In the genomic region with DNA sequence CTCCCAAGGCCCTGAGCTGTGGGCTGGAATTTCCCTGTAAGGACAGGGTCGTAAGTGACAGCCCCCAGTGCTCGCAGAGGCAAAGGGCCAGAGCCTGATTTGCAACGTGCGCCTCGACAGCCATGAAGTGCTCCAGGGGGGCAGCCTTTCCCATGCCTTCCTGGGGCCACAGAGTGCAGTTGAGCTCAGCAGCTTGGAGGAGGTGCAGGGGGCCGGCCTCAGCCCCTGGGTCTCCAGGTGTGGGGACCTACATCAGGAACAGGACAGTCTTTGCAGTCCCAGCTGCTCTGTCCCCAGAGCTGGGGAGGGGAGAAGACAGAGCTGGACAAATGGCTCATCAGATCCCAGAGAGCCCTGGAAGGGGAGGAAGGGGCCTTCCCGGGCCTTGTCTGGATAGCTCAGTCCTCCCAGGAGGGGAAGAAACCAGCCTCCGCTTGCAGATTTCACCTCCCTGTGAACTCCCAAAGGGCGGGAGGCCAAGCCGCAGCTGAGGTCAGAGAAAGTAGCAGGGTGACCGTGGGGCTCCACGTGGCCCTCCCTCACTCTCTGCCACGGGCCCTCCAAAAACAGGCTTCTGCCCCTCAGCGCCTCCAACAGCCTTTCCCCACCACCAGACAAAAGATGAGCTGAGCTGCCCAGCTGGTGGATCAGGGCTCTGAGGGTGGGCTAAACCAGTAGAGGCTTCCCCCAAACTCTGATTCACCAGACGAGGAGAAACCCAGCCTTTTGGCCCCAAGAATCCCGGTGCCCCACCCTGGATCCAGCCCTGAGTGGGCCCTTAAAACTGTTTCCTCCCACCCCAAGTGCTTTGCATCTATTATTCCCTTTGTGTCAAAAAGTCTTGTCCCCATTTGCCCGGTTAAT, we compare ENCODE assay signal across 11 cellular contexts.
DNase-seq lines count a peak whose midpoint lies in the region; ATAC-seq, FAIRE-seq and TF ChIP-seq lines count a peak whose summit lies in the region.
"Had no signal": no experiment of that assay in that cellular context is flagged by ENCODE, and none has a peak within 500 bp of the region (broad histone marks: within the 10 kb centered on the region; RNA-seq: fewer than 3 reads in every experiment).

No MANE protein-coding gene starts in this region.

- H2BK120ac ChIP-seq in mesendoderm (ENCODE audit: low read depth, low read length) = no peak overlapping the region

- WGBS in mesendoderm (ENCODE audit: extremely low coverage, insufficient coverage, low lambda C conversion rate) = no CpG with 5 or more reads among the region's 17 CpGs
- WGBS in thyroid gland, 2 donors = 73 to 77% methylated on average over 11 to 12 of the region's 17 CpGs

- no peak overlapping the region for H2AFZ ChIP-seq in endothelial cell of umbilical vein (ENCODE audit: low read depth, low read length)

- no peaks in the 10 kb centered on the region for H3K27me3 ChIP-seq in Peyer's patch
- H3K27me3 ChIP-seq in endothelial cell of umbilical vein (ENCODE audit: control insufficient read depth in 2 of 2, insufficient read depth in 2 of 2, low read length in 2 of 2) = no peaks in the 10 kb centered on the region
- H3K27me3 ChIP-seq in mesendoderm (ENCODE audit: insufficient read depth, low read length, poor library complexity) = no peaks in the 10 kb centered on the region
- H3K27me3 ChIP-seq in thyroid gland = no peaks in the 10 kb centered on the region
- H3K27me3 ChIP-seq in CD4-positive, alpha-beta T cell (ENCODE audit: control insufficient read depth, insufficient read depth, low read length) = no peaks in the 10 kb centered on the region

- no peak for ATAC-seq in CD4-positive, alpha-beta T cell (ENCODE audit: poor library complexity)

- peaks cover 0 to 11% (median 0%) of the 10 kb centered on the region in 4 donors for H3K4me1 ChIP-seq in Peyer's patch
- H3K4me1 ChIP-seq in endothelial cell of umbilical vein (ENCODE audit: control insufficient read depth, extremely low read depth, insufficient read depth, low read length) = peaks cover 24% of the 10 kb centered on the region
- H3K4me1 ChIP-seq in mesendoderm (ENCODE audit: control insufficient read depth, low read depth, low read length) = no peaks in the 10 kb centered on the region
- peaks cover 20 to 31% of the 10 kb centered on the region in 2 donors for H3K4me1 ChIP-seq in thyroid gland

- H3K36me3 Mint-ChIP-seq in CD4-positive, alpha-beta T cell (ENCODE audit: low read depth) = peaks cover 19% of the 10 kb centered on the region

- no peaks in the 10 kb centered on the region for H3K27me3 Mint-ChIP-seq in CD4-positive, alpha-beta T cell

- no peaks in the 10 kb centered on the region for H4K20me1 ChIP-seq in endothelial cell of umbilical vein (replicated peaks; ENCODE audit: control insufficient read depth, extremely low read depth, insufficient read depth, low read length)

- H3K4me3 ChIP-seq in Peyer's patch (no peak overlapping the region), endothelial cell of umbilical vein (replicated peaks in 1 of 3; ENCODE audit: insufficient read depth in 1 of 3, low read depth in 1 of 3, low read length in 3 of 3) (no peak overlapping the region), mesendoderm (ENCODE audit: low read length) (no peak overlapping the region), thyroid gland (replicated peaks in 1 of 3) (no peak overlapping the region)
- H3K4me3 ChIP-seq: lung had no signal

- no peak overlapping the region for H3K4me3 Mint-ChIP-seq in CD4-positive, alpha-beta T cell

- no peaks in the 10 kb centered on the region for H3K79me1 ChIP-seq in mesendoderm (ENCODE audit: low read length)

- H3K56ac ChIP-seq in mesendoderm (ENCODE audit: low read length) = no peak overlapping the region

- no peak overlapping the region for H3K23ac ChIP-seq in mesendoderm (ENCODE audit: low read length)

- DNase-seq in Peyer's patch = no peak
- DNase-seq in endothelial cell of umbilical vein (ENCODE audit: low read depth, low spot score) = peak; percentile 31
- peak; percentile 24 for DNase-seq in mesendoderm
- DNase-seq in thyroid gland = no peak
- no peak for DNase-seq in CD4-positive, alpha-beta T cell
- DNase-seq in DMS153 (lab: John Stamatoyannopoulos, UW) = no peak
- DNase-seq in anterior cingulate cortex (lab: John Stamatoyannopoulos, UW) = no peak
- DNase-seq in GM03348 (ENCODE audit: low spot score) = no peak
- DNase-seq: activated CD4-positive, alpha-beta T cell treated with anti-CD3 and anti-CD28 coated beads, Interleukin-2, amount 50 U/mL, for 1 hour; NCI-H1092 had no signal

- H3K36me3 ChIP-seq in Peyer's patch (no peaks in the 10 kb centered on the region), endothelial cell of umbilical vein (ENCODE audit: control insufficient read depth in 2 of 2, extremely low read depth in 1 of 2, insufficient read depth in 2 of 2, low read length in 2 of 2) (no peaks in the 10 kb centered on the region), mesendoderm (ENCODE audit: control insufficient read depth, insufficient read depth, low read length) (no peaks in the 10 kb centered on the region), thyroid gland (no peaks in the 10 kb centered on the region)

- H3K4ac ChIP-seq in mesendoderm (ENCODE audit: low read depth, low read length) = no peak overlapping the region

- H4K8ac ChIP-seq in mesendoderm (ENCODE audit: low read depth, low read length) = no peak overlapping the region

- CTCF ChIA-PET in endothelial cell of umbilical vein (lab: Charles Lee) = interaction anchor here (1.4 to 3.3 kb wide), 3 partner anchors 77 to 108 kb away, joined by 3 to 15 read pairs (median 3); a partner anchor contains a TSS
- CTCF ChIA-PET in CD4-positive, alpha-beta T cell (lab: Charles Lee) = no interaction called here

- no peak overlapping the region for H3K27ac Mint-ChIP-seq in CD4-positive, alpha-beta T cell

- no peak overlapping the region for H2BK15ac ChIP-seq in mesendoderm (replicated peaks; ENCODE audit: low read depth)

- H4K5ac ChIP-seq in mesendoderm (ENCODE audit: low read length) = no peak overlapping the region

- no peak for FAIRE-seq in endothelial cell of umbilical vein (lab: Jason Lieb, UNC)

- no peak for TF ChIP-seq CTCF in Peyer's patch (IDR thresholded peaks at IDR 0.05)
- no peak for TF ChIP-seq CTCF in endothelial cell of umbilical vein (IDR thresholded peaks at IDR 0.05; ENCODE audit: extremely low read depth in 1 of 2, insufficient read depth in 1 of 2, low read depth in 1 of 2, low read length in 2 of 2)
- no peak for TF ChIP-seq CTCF in thyroid gland (IDR thresholded peaks at IDR 0.05)
- TF ChIP-seq CTCF in CD4-positive, alpha-beta T cell (IDR thresholded peaks at IDR 0.05) = no peak

- H3K4me2 ChIP-seq in endothelial cell of umbilical vein (ENCODE audit: insufficient read depth, low read length) (no peak overlapping the region), mesendoderm (ENCODE audit: low read length) (no peak overlapping the region)

- H3K27ac ChIP-seq in Peyer's patch (peak overlapping the region in 3 of 4 donors; percentile 13 to 67 (median 58)), endothelial cell of umbilical vein (ENCODE audit: insufficient read depth, low read depth, low read length) (no peak overlapping the region), mesendoderm (ENCODE audit: low read depth, low read length) (no peak overlapping the region), thyroid gland (peak overlapping the region; percentile 76 to 81 (median 81))
- no peak overlapping the region for H3K27ac ChIP-seq in CD4-positive, alpha-beta T cell (ENCODE audit: low read depth, low read length)

- dilution Hi-C loops in endothelial cell of umbilical vein (cut with MboI; ENCODE audit: extremely low pct_ligation_motif_present, low sequenced_read_pairs) = no loop called here

- H3K79me2 ChIP-seq in endothelial cell of umbilical vein (ENCODE audit: control insufficient read depth, insufficient read depth, low read length) = no peaks in the 10 kb centered on the region
- H3K79me2 ChIP-seq in mesendoderm (ENCODE audit: control insufficient read depth, insufficient read depth, low read length) = no peaks in the 10 kb centered on the region

- POLR2A ChIA-PET in endothelial cell of umbilical vein (lab: Charles Lee) = no interaction called here
- POLR2A ChIA-PET in CD4-positive, alpha-beta T cell (lab: Charles Lee) = no interaction called here

- no TSS peak for BruUV-seq in endothelial cell of umbilical vein (replicated peaks; lab: Mats Ljungman, UMichigan)

- no peaks in the 10 kb centered on the region for H3K9me1 ChIP-seq in endothelial cell of umbilical vein (replicated peaks; ENCODE audit: control insufficient read depth, extremely low read depth, insufficient read depth, low read length)

- H3K9me3 Mint-ChIP-seq in CD4-positive, alpha-beta T cell = peaks cover 2% of the 10 kb centered on the region

- no peak overlapping the region for H2AK5ac ChIP-seq in mesendoderm (ENCODE audit: low read length)

- H2BK5ac ChIP-seq in mesendoderm (ENCODE audit: low read length) = no peak overlapping the region

- TF ChIP-seq POLR2A in Peyer's patch (IDR thresholded peaks at IDR 0.05) = no peak
- no peak for TF ChIP-seq POLR2A in endothelial cell of umbilical vein (IDR thresholded peaks at IDR 0.05; ENCODE audit: low read depth, low read length)
- no peak for TF ChIP-seq POLR2A in thyroid gland (IDR thresholded peaks at IDR 0.05)

- H3K9me3 ChIP-seq in Peyer's patch (no peaks in the 10 kb centered on the region), endothelial cell of umbilical vein (replicated peaks; ENCODE audit: control insufficient read depth, insufficient read depth, low read length) (no peaks in the 10 kb centered on the region), thyroid gland (no peaks in the 10 kb centered on the region)
- H3K9me3 ChIP-seq in CD4-positive, alpha-beta T cell (ENCODE audit: control insufficient read depth, low read length) = no peaks in the 10 kb centered on the region

- H3K9ac ChIP-seq in endothelial cell of umbilical vein (replicated peaks; ENCODE audit: extremely low read depth, insufficient read depth, low read length) (no peak overlapping the region), mesendoderm (ENCODE audit: low read length) (no peak overlapping the region)

- no peak overlapping the region for H3K18ac ChIP-seq in mesendoderm (ENCODE audit: low read length)

- intact Hi-C loops in endothelial cell of umbilical vein (cut with micrococcal nuclease) = loop anchor here (1.0 to 5.0 kb wide), 3 partner anchors 56 to 135 kb away; no protein-coding TSS in a partner anchor
- intact Hi-C loops in thyroid gland (cut with DNase I) = no loop called here
- intact Hi-C loops in CD4-positive, alpha-beta T cell (cut with DNase I, micrococcal nuclease) = no loop called here

- H3K4me1 Mint-ChIP-seq in CD4-positive, alpha-beta T cell (ENCODE audit: low read depth) = peaks cover 5% of the 10 kb centered on the region

TF ChIP-seq in endothelial cell of umbilical vein, 7 proteins besides CTCF, POLR2A, EP300 and RAD21:
- TF ChIP-seq, protein P1, sequence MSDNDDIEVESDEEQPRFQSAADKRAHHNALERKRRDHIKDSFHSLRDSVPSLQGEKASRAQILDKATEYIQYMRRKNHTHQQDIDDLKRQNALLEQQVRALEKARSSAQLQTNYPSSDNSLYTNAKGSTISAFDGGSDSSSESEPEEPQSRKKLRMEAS (IDR thresholded peaks at IDR 0.05; ENCODE audit: insufficient read depth, insufficient read length) = no peak

Comparison
In these comparisons a context has a peak if more than half of its experiments do, and no peak if none do; other contexts are left out.
1. DNase-seq: peak in endothelial cell of umbilical vein (single experiment) and mesendoderm (single experiment); none in Peyer's patch (0 of 3), thyroid gland (0 of 2), CD4-positive, alpha-beta T cell (0 of 10), DMS153 (single experiment), anterior cingulate cortex (0 of 58) and GM03348 (single experiment).
2. H3K27ac ChIP-seq: peak in Peyer's patch (3 of 4) and thyroid gland (3 of 3); none in endothelial cell of umbilical vein (single experiment), mesendoderm (single experiment) and CD4-positive, alpha-beta T cell (single experiment).